Comparison of ENCODE assay signal across 8 cellular contexts in genomic region chr6:67653561-67653960, GRCh38.
"Had no signal": no experiment of that assay in that cellular context is flagged by ENCODE, and none has a peak within 500 bp of the region (broad histone marks: within the 10 kb centered on the region; RNA-seq: fewer than 3 reads in every experiment).

No MANE protein-coding gene starts in this region.

- ATAC-seq: GM12878 had no signal

- FAIRE-seq: G401.6, GM12878, GM12891, GM12892, GM18507, GM19239 had no signal

- H3K4me3 ChIP-seq: GM12878 had no signal

- DNase-seq: GDM1, GF-D8 had no signal
